ENCODE assay signal across 8 cellular contexts in genomic region chr19:13951799-13952153, GRCh38. TPM values are rescaled to one million over a fixed set of nuclear protein-coding genes. Genes with fewer than 3 reads are reported as not detected.
DNase-seq lines count a peak whose midpoint lies in the region; ATAC-seq and TF ChIP-seq lines count a peak whose summit lies in the region.

No MANE protein-coding gene starts in this region.

- CTCF ChIA-PET in mammary epithelial cell (lab: Charles Lee; ENCODE audit: low non-redundant PET), result interaction anchor here (0.8 kb wide), 1 partner anchor 21 kb away, joined by 5 read pairs; no protein-coding TSS in a partner anchor

- peak overlapping the region; percentile 87 for H3K4me3 Mint-ChIP-seq in nephron progenitor cell

- peaks cover 10% of the 10 kb centered on the region for H3K36me3 Mint-ChIP-seq in nephron progenitor cell (ENCODE audit: low read depth)

- H3K4me1 Mint-ChIP-seq in nephron progenitor cell, result peaks cover 15% of the 10 kb centered on the region

- no peaks in the 10 kb centered on the region for H3K9me3 Mint-ChIP-seq in nephron progenitor cell

- H3K4me3 ChIP-seq in DND-41 (ENCODE audit: low read depth in 1 of 2, low read length in 2 of 2) (peak overlapping the region; percentile 23 to 68; a peak in 3 of 4 replicates), mammary epithelial cell (replicated peaks in 1 of 3; ENCODE audit: insufficient read depth in 1 of 3, low read depth in 2 of 3, low read length in 3 of 3) (peak overlapping the region; percentile 40 to 72 (median 51))

- DNase-seq in DND-41 (no peak), mammary epithelial cell (no peak), nephron progenitor cell (no peak), NCI-H1105 treated with DMSO at 0.1 percent for 48 hours (lab: John Stamatoyannopoulos, UW) (no peak), NCI-H345 treated with DMSO at 0.1 percent for 48 hours (lab: John Stamatoyannopoulos, UW; ENCODE audit: unreplicated experiment) (no peak), NCI-H2107 (lab: John Stamatoyannopoulos, UW) (no peak)

- peak overlapping the region; percentile 83 for H2AFZ ChIP-seq in DND-41 (ENCODE audit: low read depth, low read length)
- peak overlapping the region; percentile 84 for H2AFZ ChIP-seq in mammary epithelial cell (ENCODE audit: low read depth, low read length)

- H3K9ac ChIP-seq in DND-41 (ENCODE audit: low read depth, low read length) (peak overlapping the region; percentile 36), mammary epithelial cell (ENCODE audit: insufficient read depth, low read length) (no peak overlapping the region)

- ATAC-seq in DND-41 (ENCODE audit: insufficient read depth, low read depth), result peak; percentile 6
- ATAC-seq in HG03045 (IDR thresholded peaks at IDR 0.05; ENCODE audit: unreplicated experiment), result peak; percentile 2
- no peak for ATAC-seq in HG02623 (IDR thresholded peaks at IDR 0.05; ENCODE audit: unreplicated experiment)

- no TSS peak for BruUV-seq in mammary epithelial cell (replicated peaks; lab: Mats Ljungman, UMichigan)

- dilution Hi-C loops in mammary epithelial cell (cut with HindIII; ENCODE audit: low sequenced_read_pairs), result loop anchor here (5.0 kb wide), 4 partner anchors 46 to 461 kb away; no protein-coding TSS in a partner anchor

- WGBS in mammary epithelial cell (ENCODE audit: low coverage, missing lambda C conversion rate), result 7% methylated on average over 20 of the region's 20 CpGs

- H3K4me1 ChIP-seq in DND-41 (ENCODE audit: insufficient read depth, low read length) (peaks cover 23% of the 10 kb centered on the region), mammary epithelial cell (ENCODE audit: insufficient read depth, low read length) (peaks cover 11% of the 10 kb centered on the region)

- in situ Hi-C loops in mammary epithelial cell (cut with MboI; ENCODE audit: low sequenced_read_pairs in 2 of 2), result no loop called here

- TF ChIP-seq CTCF in DND-41 (IDR thresholded peaks at IDR 0.05; ENCODE audit: borderline replicate concordance, extremely low read depth, low read length, poor library complexity, severe bottlenecking) (no peak), mammary epithelial cell (conservative IDR thresholded peaks at IDR 0.05 in 1 of 2, IDR thresholded peaks at IDR 0.05 in 1 of 2; ENCODE audit: extremely low read depth in 1 of 2, insufficient read depth in 1 of 2, low read depth in 1 of 2, low read length in 2 of 2) (no peak), nephron progenitor cell (IDR thresholded peaks at IDR 0.05) (no peak)

- intact Hi-C loops in mammary epithelial cell (cut with micrococcal nuclease), result loop anchor here (2.0 to 5.0 kb wide), 2 partner anchors 45 to 121 kb away; partner anchors contain the start of genes BRME1, CC2D1A and MISP3

- H3K36me3 ChIP-seq in DND-41 (ENCODE audit: insufficient read depth, low read length), result peaks cover 36% of the 10 kb centered on the region
- H3K36me3 ChIP-seq in mammary epithelial cell (ENCODE audit: insufficient read depth, low read length), result no peaks in the 10 kb centered on the region

- H4K20me1 ChIP-seq in DND-41 (ENCODE audit: insufficient read depth, low read length) (peaks cover 28% of the 10 kb centered on the region), mammary epithelial cell (ENCODE audit: insufficient read depth, low read length) (no peaks in the 10 kb centered on the region)

- H3K27ac ChIP-seq in DND-41 (ENCODE audit: low read length), result no peak overlapping the region
- H3K27ac ChIP-seq in mammary epithelial cell (ENCODE audit: insufficient read depth, low read depth, low read length), result no peak overlapping the region

- H3K9me3 ChIP-seq in DND-41 (ENCODE audit: insufficient read depth, low read length, severe bottlenecking) (no peaks in the 10 kb centered on the region), mammary epithelial cell (replicated peaks; ENCODE audit: insufficient read depth, low read length) (no peaks in the 10 kb centered on the region)

- H3K4me2 ChIP-seq in DND-41 (ENCODE audit: insufficient read depth, low read length), result peak overlapping the region; percentile 99
- H3K4me2 ChIP-seq in mammary epithelial cell (ENCODE audit: insufficient read depth, low read depth, low read length), result peak overlapping the region; percentile 83

- no peak overlapping the region for H3K27ac Mint-ChIP-seq in nephron progenitor cell

- H3K27me3 ChIP-seq in DND-41 (ENCODE audit: insufficient read depth, low read length, poor library complexity) (no peaks in the 10 kb centered on the region), mammary epithelial cell (ENCODE audit: insufficient read depth, low read length) (no peaks in the 10 kb centered on the region)

- H3K79me2 ChIP-seq in DND-41 (ENCODE audit: insufficient read depth, low read length), result peaks cover 33% of the 10 kb centered on the region
- H3K79me2 ChIP-seq in mammary epithelial cell (ENCODE audit: insufficient read depth, low read length), result peaks cover 36% of the 10 kb centered on the region

- peaks cover 14% of the 10 kb centered on the region for H3K27me3 Mint-ChIP-seq in nephron progenitor cell (ENCODE audit: low read depth, poor library complexity)

RNA-seq across cellular contexts. Expression of gene DCAF15, which starts 0.5 kb away (rescaled TPM):
- 10 to 100 TPM; 15.2 to 31.3 TPM for total RNA-seq in mammary epithelial cell
- polyA plus RNA-seq in mammary epithelial cell, result 34.4 TPM
- 12.9 TPM for polyA minus RNA-seq in mammary epithelial cell

RNA-seq across cellular contexts. Expression of gene PODNL1, which starts 13.6 kb away (rescaled TPM):
- total RNA-seq in mammary epithelial cell, result 1 to 10 TPM; 3.8 to 7.1 TPM
- 3.6 TPM for polyA plus RNA-seq in mammary epithelial cell
- not detected for polyA minus RNA-seq in mammary epithelial cell

RNA-seq across cellular contexts. Expression of gene CC2D1A, which starts 45.8 kb away (rescaled TPM):
- 10 to 100 TPM; 31.7 to 58.8 TPM for total RNA-seq in mammary epithelial cell
- 21.0 TPM for polyA plus RNA-seq in mammary epithelial cell
- polyA minus RNA-seq in mammary epithelial cell, result 16.1 TPM

RNA-seq across cellular contexts. Expression of gene BRME1, which starts 45.9 kb away (rescaled TPM):
- total RNA-seq in mammary epithelial cell, result 1 to 10 TPM; 1.0 to 3.8 TPM
- 2.2 TPM for polyA plus RNA-seq in mammary epithelial cell
- 1.0 TPM for polyA minus RNA-seq in mammary epithelial cell

RNA-seq across cellular contexts. Expression of gene RFX1, which starts 54.3 kb away (rescaled TPM):
- 10 to 100 TPM in 1 of 2 donors, 1 to 10 TPM in 1; 2.7 to 12.0 TPM for total RNA-seq in mammary epithelial cell
- 1.2 TPM for polyA plus RNA-seq in mammary epithelial cell
- 3.8 TPM for polyA minus RNA-seq in mammary epithelial cell
